In the genomic region with DNA sequence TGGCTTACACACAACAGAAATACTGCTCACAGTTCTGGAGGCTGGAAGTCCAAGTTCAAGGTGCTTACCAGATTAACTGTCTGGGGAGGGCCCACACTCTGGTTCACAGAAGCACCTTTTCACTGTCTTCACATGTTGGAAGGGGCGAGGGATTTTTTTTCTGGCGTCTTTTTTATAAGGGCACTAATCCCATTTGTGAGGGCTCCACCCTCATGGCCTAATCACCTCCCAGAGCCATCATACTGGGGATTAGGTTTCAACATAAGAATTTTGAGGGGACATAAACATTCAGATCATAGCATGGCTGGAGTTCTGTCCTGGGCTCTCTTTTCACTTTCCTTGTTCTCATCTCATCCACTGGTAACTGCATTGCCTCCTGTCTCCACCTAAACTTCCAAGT, we compare ENCODE assay signal across 25 cellular contexts.
"Had no signal": no experiment of that assay in that cellular context is flagged by ENCODE, and none has a peak within 500 bp of the region (broad histone marks: within the 10 kb centered on the region; RNA-seq: fewer than 3 reads in every experiment).

No MANE protein-coding gene starts in this region.

- H3K9me3 Mint-ChIP-seq: natural killer cell treated with Interleukin-12 subunit alpha and Interleukin-12 subunit beta and Interleukin-15 and Interleukin-18, amount 100 ng/mL, for 72 hours had no signal

- H3K27ac Mint-ChIP-seq: activated CD4-positive, alpha-beta memory T cell treated with anti-CD3 and anti-CD28 coated beads for 36 hours; activated naive CD8-positive, alpha-beta T cell treated with anti-CD3 and anti-CD28 coated beads, Interleukin-2, amount 10 ng/mL, durations not matched to agents 7 days and 5 days; activated T-helper 1 cell treated with anti-CD3 and anti-CD28 coated beads, Interleukin-12 subunit alpha, Interleukin-12 subunit beta, Interleukin-2, Interleukin-4 antibody, amounts not matched to agents 30 ng/mL and 10 ng/mL and 1 ng/mL, durations not matched to agents 14 hours and 24 hours and 36 hours; natural killer cell treated with Interleukin-12 subunit alpha and Interleukin-12 subunit beta and Interleukin-15 and Interleukin-18, amount 100 ng/mL, for 72 hours; T-helper 2 cell treated with Interferon-gamma antibody and Interleukin-4, amounts not matched to agents 5 μg/mL and 100 μg/mL, for 36 hours had no signal

- ATAC-seq: esophagus mucosa; left lobe of liver; lower lobe of right lung; natural killer cell treated with Interleukin-12 subunit alpha and Interleukin-12 subunit beta and Interleukin-15 and Interleukin-18, amount 100 ng/mL, for 72 hours; right cardiac atrium had no signal

- H3K4me3 Mint-ChIP-seq: activated CD4-positive, alpha-beta memory T cell treated with anti-CD3 and anti-CD28 coated beads for 36 hours; activated naive CD8-positive, alpha-beta T cell treated with anti-CD3 and anti-CD28 coated beads, Interleukin-2, amount 10 ng/mL, durations not matched to agents 7 days and 5 days; activated T-helper 1 cell treated with anti-CD3 and anti-CD28 coated beads, Interleukin-12 subunit alpha, Interleukin-12 subunit beta, Interleukin-2, Interleukin-4 antibody, amounts not matched to agents 30 ng/mL and 10 ng/mL and 1 ng/mL, durations not matched to agents 14 hours and 24 hours and 36 hours; natural killer cell treated with Interleukin-12 subunit alpha and Interleukin-12 subunit beta and Interleukin-15 and Interleukin-18, amount 100 ng/mL, for 72 hours; T-helper 2 cell treated with Interferon-gamma antibody and Interleukin-4, amounts not matched to agents 5 μg/mL and 100 μg/mL, for 36 hours had no signal

- H3K27me3 Mint-ChIP-seq: activated CD4-positive, alpha-beta memory T cell treated with anti-CD3 and anti-CD28 coated beads for 36 hours; activated naive CD8-positive, alpha-beta T cell treated with anti-CD3 and anti-CD28 coated beads, Interleukin-2, amount 10 ng/mL, durations not matched to agents 7 days and 5 days; natural killer cell treated with Interleukin-12 subunit alpha and Interleukin-12 subunit beta and Interleukin-15 and Interleukin-18, amount 100 ng/mL, for 72 hours had no signal

- H3K27ac ChIP-seq: brain microvascular endothelial cell, coronary artery, dorsolateral prefrontal cortex, lower lobe of right lung, spleen, tibial nerve had no signal

- H3K27me3 ChIP-seq: brain microvascular endothelial cell, dorsolateral prefrontal cortex, spleen, tibial nerve had no signal

- DNase-seq: activated CD4-positive, alpha-beta memory T cell treated with anti-CD3 and anti-CD28 coated beads for 36 hours; activated CD4-positive, alpha-beta T cell treated with anti-CD3 and anti-CD28 coated beads for 4 hours; activated CD8-positive, alpha-beta memory T cell treated with anti-CD3 and anti-CD28 coated beads, Interleukin-2, amount 50 U/mL, for 4 hours; activated effector memory CD4-positive, alpha-beta T cell treated with anti-CD3 and anti-CD28 coated beads, Interleukin-2, amount 50 U/mL, for 16 hours; activated naive CD8-positive, alpha-beta T cell treated with anti-CD3 and anti-CD28 coated beads, Interleukin-2, amount 10 ng/mL, durations not matched to agents 7 days and 5 days; activated T-cell treated with anti-CD3 and anti-CD28 coated beads, Interleukin-2, amount 50 U/mL, for 1 hour; amniotic stem cell; brain microvascular endothelial cell; dorsolateral prefrontal cortex; effector memory CD4-positive, alpha-beta T cell; foreskin fibroblast; head of caudate nucleus; kidney glomerular epithelial cell; lower lobe of right lung; right cardiac atrium; spleen; stimulated activated naive CD4-positive, alpha-beta T cell treated with Interleukin-2 at 50 U/mL for 16 hours; T-helper 1 cell had no signal

- H3K4me3 ChIP-seq: coronary artery, dorsolateral prefrontal cortex, lower lobe of right lung, spleen, tibial nerve had no signal
